In the genomic region with DNA sequence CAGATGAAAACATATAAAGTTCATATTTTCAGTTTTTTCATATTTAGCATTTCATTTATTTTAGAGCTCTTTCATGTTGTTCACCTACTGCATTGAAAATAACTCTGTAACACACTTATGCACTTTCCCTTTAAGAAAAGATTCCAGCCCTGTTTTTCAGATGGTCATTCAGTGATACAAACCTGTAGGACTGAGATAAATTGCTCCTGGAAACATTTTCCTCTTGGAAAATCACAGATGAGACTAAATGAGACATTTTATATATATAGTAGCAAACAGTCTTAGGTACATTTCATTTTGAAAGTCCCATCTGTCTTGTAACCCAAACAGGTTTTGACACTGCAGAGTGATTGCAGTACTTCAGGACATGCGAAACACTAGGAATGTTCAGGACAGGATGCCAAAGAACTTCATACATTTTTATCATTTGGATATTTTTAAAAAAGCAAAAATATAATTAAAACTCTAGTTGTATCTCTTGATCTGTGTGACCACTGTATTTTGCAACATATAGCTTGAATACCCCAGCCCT, we compare ENCODE assay signal across 30 cellular contexts.
"Had no signal": no experiment of that assay in that cellular context is flagged by ENCODE, and none has a peak within 500 bp of the region (broad histone marks: within the 10 kb centered on the region; RNA-seq: fewer than 3 reads in every experiment).

No MANE protein-coding gene starts in this region.

- H3K36me3 ChIP-seq: brain microvascular endothelial cell, heart left ventricle, neural progenitor cell, right lobe of liver, thyroid gland, upper lobe of right lung, WERI-Rb-1 had no signal

- ATAC-seq: activated CD4-positive, CD25-positive, alpha-beta regulatory T cell treated with anti-CD3 and anti-CD28 coated beads, Interleukin-2, amount 50 U/mL, for 24 hours; effector memory CD8-positive, alpha-beta T cell; left colon; natural killer cell; right lobe of liver; stimulated activated effector memory CD8-positive, alpha-beta T cell treated with anti-CD3 and anti-CD28 coated beads, Interleukin-12 subunit alpha, Interleukin-12 subunit beta, amount 100 ng/mL, for 72 hours; T-helper 17 cell; upper lobe of right lung had no signal

- H3K9me3 ChIP-seq: heart left ventricle, right lobe of liver, thyroid gland, upper lobe of right lung had no signal

- H3K4me1 ChIP-seq: neural progenitor cell, right lobe of liver, thyroid gland, upper lobe of right lung had no signal

- DNase-seq: activated CD4-positive, alpha-beta T cell treated with anti-CD3 and anti-CD28 coated beads for 48 hours; activated CD4-positive, alpha-beta T cell treated with anti-CD3 and anti-CD28 coated beads, Interleukin-2, amount 50 U/mL, for 48 hours; activated CD8-positive, alpha-beta memory T cell treated with anti-CD3 and anti-CD28 coated beads for 24 hours; activated effector memory CD4-positive, alpha-beta T cell treated with Interleukin-2 at 50 U/mL for 16 hours; activated naive CD4-positive, alpha-beta T cell treated with Interleukin-2 at 50 U/mL for 16 hours; brain microvascular endothelial cell; cortex of kidney; effector memory CD8-positive, alpha-beta T cell; heart left ventricle; immature natural killer cell; kidney; left colon; natural killer cell; occipital lobe; posterior cingulate gyrus; right lobe of liver; stimulated activated CD4-positive, alpha-beta T cell treated with anti-CD3 and anti-CD28 coated beads, Interleukin-12 subunit alpha, Interleukin-12 subunit beta, amount 100 ng/mL, for 4 hours; stimulated activated CD4-positive, alpha-beta T cell treated with anti-CD3 and anti-CD28 coated beads, Interleukin-4, amount 100 ng/mL, for 1 hour; SW 1271; T-helper 17 cell; T1000; thyroid gland; upper lobe of right lung; WERI-Rb-1 had no signal

- H3K27ac ChIP-seq: brain microvascular endothelial cell, neural progenitor cell, right lobe of liver, thyroid gland, upper lobe of right lung, WERI-Rb-1 had no signal

- H3K27me3 ChIP-seq: brain microvascular endothelial cell, neural progenitor cell, upper lobe of right lung had no signal

- FAIRE-seq: astrocyte, endothelial cell of umbilical vein, kidney had no signal

- H3K4me3 ChIP-seq: heart left ventricle, neural progenitor cell, right lobe of liver, skin epidermis, thyroid gland, upper lobe of right lung had no signal
